21 cellular contexts compared by ENCODE assay signal in the genomic region with DNA sequence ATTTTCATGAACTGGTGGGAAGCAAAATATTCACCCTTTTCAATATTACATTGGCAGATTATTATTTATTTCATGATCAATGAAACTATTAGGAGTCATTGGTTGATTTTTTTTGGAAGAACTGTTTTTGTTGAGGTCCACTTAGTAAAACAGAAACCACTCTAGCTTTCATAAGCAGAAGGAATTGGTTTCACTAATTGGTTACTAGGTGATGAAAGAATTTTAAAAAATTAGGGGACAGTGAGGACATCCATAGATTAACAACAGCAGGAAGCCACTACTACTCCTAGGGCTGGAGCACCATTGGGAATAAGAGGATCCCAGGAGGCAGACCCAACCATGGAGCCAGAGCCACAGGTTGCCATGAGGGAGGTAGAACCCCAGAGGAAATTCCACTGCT.
"Had no signal": no experiment of that assay in that cellular context is flagged by ENCODE, and none has a peak within 500 bp of the region (broad histone marks: within the 10 kb centered on the region; RNA-seq: fewer than 3 reads in every experiment).

No MANE protein-coding gene starts in this region.

- H3K27me3 Mint-ChIP-seq: naive B cell; stimulated activated naive B cell treated with anti-CD40 and anti-IgM and Interleukin-4, amounts not matched to agents 10 μg/mL and 1 μg/mL and 100 μg/mL, for 72 hours had no signal

- H3K9me3 Mint-ChIP-seq: nephron had no signal

- H3K4me1 Mint-ChIP-seq: naive B cell; nephron; stimulated activated naive B cell treated with anti-CD40 and anti-IgM and Interleukin-4, amounts not matched to agents 10 μg/mL and 1 μg/mL and 100 μg/mL, for 72 hours; stimulated activated naive CD8-positive, alpha-beta T cell treated with anti-CD3 and anti-CD28 coated beads, Interleukin-15, amount 100 ng/mL, for 72 hours had no signal

- H3K36me3 Mint-ChIP-seq: naive B cell; stimulated activated naive B cell treated with anti-CD40 and anti-IgM and Interleukin-4, amounts not matched to agents 10 μg/mL and 1 μg/mL and 100 μg/mL, for 72 hours had no signal

- ATAC-seq: heart left ventricle; pancreas; psoas muscle; right lobe of liver; stimulated activated naive B cell treated with anti-CD40 and anti-IgM and Interleukin-4, amounts not matched to agents 10 μg/mL and 1 μg/mL and 100 μg/mL, for 72 hours; stimulated activated naive CD8-positive, alpha-beta T cell treated with anti-CD3 and anti-CD28 coated beads, Interleukin-15, amount 100 ng/mL, for 72 hours had no signal

- H3K4me3 Mint-ChIP-seq: naive B cell; nephron; stimulated activated naive B cell treated with anti-CD40 and anti-IgM and Interleukin-4, amounts not matched to agents 10 μg/mL and 1 μg/mL and 100 μg/mL, for 72 hours; stimulated activated naive CD8-positive, alpha-beta T cell treated with anti-CD3 and anti-CD28 coated beads, Interleukin-15, amount 100 ng/mL, for 72 hours had no signal

- H3K27ac Mint-ChIP-seq: naive B cell; nephron; stimulated activated naive B cell treated with anti-CD40 and anti-IgM and Interleukin-4, amounts not matched to agents 10 μg/mL and 1 μg/mL and 100 μg/mL, for 72 hours; stimulated activated naive CD8-positive, alpha-beta T cell treated with anti-CD3 and anti-CD28 coated beads, Interleukin-15, amount 100 ng/mL, for 72 hours had no signal

- DNase-seq: cortex of kidney; dorsolateral prefrontal cortex; effector CD8-positive, alpha-beta T cell; foreskin melanocyte; heart left ventricle; hippocampal formation; mesendoderm; naive B cell; occipital lobe; pancreas; psoas muscle; retina; right lobe of liver; spleen; stimulated activated CD4-positive, alpha-beta T cell treated with anti-CD3 and anti-CD28 coated beads, Interleukin-15, amount 100 ng/mL, for 24 hours; stimulated activated CD4-positive, alpha-beta T cell treated with anti-CD3 and anti-CD28 coated beads, Interleukin-1b, Interleukin-23, amount 100 ng/mL, for 48 hours; stimulated activated CD4-positive, alpha-beta T cell treated with anti-CD3 and anti-CD28 coated beads, Interleukin-4, amount 100 ng/mL, for 4 hours; stimulated activated naive B cell treated with anti-CD40 and anti-IgM and Interleukin-4, amounts not matched to agents 10 μg/mL and 1 μg/mL and 100 μg/mL, for 72 hours; stimulated activated naive CD8-positive, alpha-beta T cell treated with anti-CD3 and anti-CD28 coated beads, Interleukin-15, amount 100 ng/mL, for 72 hours; testis had no signal
